Comparison of ENCODE assay signal across 26 cellular contexts in the genomic region with DNA sequence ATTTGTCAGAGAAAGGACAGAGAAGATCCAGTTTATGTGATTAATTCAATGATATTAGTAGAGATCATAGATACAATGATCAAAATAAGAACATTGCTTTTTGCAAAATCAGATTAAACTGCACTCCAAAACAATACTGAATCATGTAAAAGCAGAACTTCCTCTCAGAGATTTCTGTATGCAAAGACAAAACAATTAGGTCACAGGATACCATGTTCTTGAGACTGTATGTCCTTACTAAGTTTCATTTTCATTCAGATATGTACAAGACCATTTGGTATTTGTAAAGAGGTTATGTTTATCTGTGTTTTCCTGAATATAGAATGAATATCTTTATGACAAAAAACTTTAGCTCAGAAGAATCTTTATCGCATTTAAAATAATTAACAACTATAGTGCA.
DNase-seq lines count a peak whose midpoint lies in the region; ATAC-seq, FAIRE-seq and TF ChIP-seq lines count a peak whose summit lies in the region.
"Had no signal": no experiment of that assay in that cellular context is flagged by ENCODE, and none has a peak within 500 bp of the region (broad histone marks: within the 10 kb centered on the region; RNA-seq: fewer than 3 reads in every experiment).

No MANE protein-coding gene starts in this region.

- TF ChIP-seq CTCF in GM12865 (IDR thresholded peaks at IDR 0.05; ENCODE audit: insufficient read depth, low read depth, low read length, missing control alignments) = no peak
- TF ChIP-seq CTCF in GM12878 (IDR thresholded peaks at IDR 0.05 in 2 of 3, conservative IDR thresholded peaks at IDR 0.05 in 1 of 3; ENCODE audit: control insufficient read depth in 2 of 3, extremely low read depth in 1 of 3, insufficient read depth in 1 of 3, low read depth in 3 of 3, low read length in 3 of 3) = no peak
- no peak for TF ChIP-seq CTCF in progenitor cell of endocrine pancreas (IDR thresholded peaks at IDR 0.05; ENCODE audit: unreplicated experiment)

- peaks cover 15% of the 10 kb centered on the region for H3K4me1 Mint-ChIP-seq in progenitor cell of endocrine pancreas (ENCODE audit: low read depth)
- H3K4me1 Mint-ChIP-seq: CD14-positive monocyte; CD8-positive, alpha-beta memory T cell had no signal

- CTCF ChIA-PET in GM12878 (lab: Yijun Ruan, JAX) = interaction anchor here (1.2 to 3.9 kb wide), 4 partner anchors 8 to 86 kb away, joined by 3 to 14 read pairs (median 6); no protein-coding TSS in a partner anchor

- H3K9ac ChIP-seq in GM12878 (ENCODE audit: control insufficient read depth, insufficient read depth, low read length) = no peak overlapping the region

- H4K20me1 ChIP-seq in GM12878 (ENCODE audit: control insufficient read depth, insufficient read depth) = no peaks in the 10 kb centered on the region

- peaks cover 0 to 1% of the 10 kb centered on the region in 2 experiments; a peak in 1 of 4 replicates for H3K36me3 ChIP-seq in GM12878 (ENCODE audit: control insufficient read depth in 2 of 2, insufficient read depth in 2 of 2, low read length in 1 of 2)
- H3K36me3 ChIP-seq: BE2C, MG63, Peyer's patch had no signal

- H3K4me3 ChIP-seq in GM12865 (ENCODE audit: low read depth, low read length) (no peak overlapping the region), GM12878 (no peak overlapping the region)
- H3K4me3 ChIP-seq: MG63, Peyer's patch had no signal

- RAD21 ChIA-PET in GM12878 (lab: Charles Lee; ENCODE audit: unreplicated experiment) = interaction anchor here (0.9 to 6.0 kb wide), 10 partner anchors 8 to 92 kb away, joined by 3 to 25 read pairs (median 5); no protein-coding TSS in a partner anchor

- H3K27me3 Mint-ChIP-seq in progenitor cell of endocrine pancreas = no peaks in the 10 kb centered on the region
- H3K27me3 Mint-ChIP-seq: CD8-positive, alpha-beta memory T cell had no signal

- intact Hi-C loops in GM12878 (cut with micrococcal nuclease; ENCODE audit: unreplicated experiment) = no loop called here

- no peak overlapping the region for H2AFZ ChIP-seq in GM12878 (ENCODE audit: control insufficient read depth, low read depth, low read length)

- no peak for TF ChIP-seq POLR2A in GM12878 (IDR thresholded peaks at IDR 0.05; ENCODE audit: low read depth, low read length)

- 94% methylated on average over 1 of the region's 1 CpG for WGBS in GM12878 (ENCODE audit: insufficient coverage, insufficient replicate concordance, low lambda C conversion rate, missing lambda C conversion rate)

- ATAC-seq in GM19324 (IDR thresholded peaks at IDR 0.05; ENCODE audit: low FRiP score, unreplicated experiment) = peak; percentile 57
- ATAC-seq in HG02885 (IDR thresholded peaks at IDR 0.05; ENCODE audit: poor library complexity, unreplicated experiment) = peak; percentile 75
- peak; percentile 88 for ATAC-seq in GM12878

- in situ Hi-C loops in GM12878 (cut with MboI) = no loop called here

- SMC1A ChIA-PET in GM12878 (lab: Charles Lee; ENCODE audit: uncharacterized antibody, unreplicated experiment) = interaction anchor here (0.8 to 9.2 kb wide), 22 partner anchors 8 to 764 kb away, joined by 3 to 49 read pairs (median 5); no protein-coding TSS in a partner anchor

- H3K27me3 ChIP-seq in GM12878 (replicated peaks in 1 of 2; ENCODE audit: control insufficient read depth in 2 of 2, insufficient read depth in 2 of 2, low read length in 1 of 2) = no peaks in the 10 kb centered on the region
- H3K27me3 ChIP-seq: BE2C, MG63, Peyer's patch had no signal

- POLR2A ChIA-PET in GM12878 (lab: Charles Lee) = interaction anchor here (1.0 to 2.5 kb wide), 10 partner anchors 9 to 99 kb away, joined by 3 to 12 read pairs (median 4); no protein-coding TSS in a partner anchor

- no peaks in the 10 kb centered on the region for H3K9me3 Mint-ChIP-seq in progenitor cell of endocrine pancreas (ENCODE audit: low read depth)

- H3K79me2 ChIP-seq in GM12878 (ENCODE audit: control insufficient read depth, insufficient read depth, low read length) = no peaks in the 10 kb centered on the region

- TF ChIP-seq EP300 in GM12878 (IDR thresholded peaks at IDR 0.05; ENCODE audit: borderline replicate concordance in 1 of 2, control insufficient read depth in 1 of 2, low read depth in 2 of 2, low read length in 2 of 2) = 0 out of 4 replicates have a peak, but pooled peaks of 1 of the 2 experiments have one; percentile 9

- H3K4me2 ChIP-seq in GM12878 (ENCODE audit: control insufficient read depth, insufficient read depth) = no peak overlapping the region

- no peak for TF ChIP-seq RAD21 in GM12878 (IDR thresholded peaks at IDR 0.05; ENCODE audit: insufficient read depth, low read depth, low read length)

- H3K4me3 Mint-ChIP-seq in progenitor cell of endocrine pancreas (ENCODE audit: low read depth) = no peak overlapping the region
- H3K4me3 Mint-ChIP-seq: CD14-positive monocyte; CD8-positive, alpha-beta memory T cell had no signal

- no peaks in the 10 kb centered on the region; the same call in 2 of the 3 replicates for H3K9me3 ChIP-seq in GM12878 (replicated peaks; ENCODE audit: control insufficient read depth, insufficient read depth, low read length)
- H3K9me3 ChIP-seq: BE2C, MG63, Peyer's patch had no signal

- no peaks in the 10 kb centered on the region for H3K4me1 ChIP-seq in GM12878 (ENCODE audit: control insufficient read depth, insufficient read depth, low read length)
- H3K4me1 ChIP-seq: BE2C, Peyer's patch had no signal

- no peak for FAIRE-seq in GM12878 (lab: Jason Lieb, UNC)
- FAIRE-seq: H1 had no signal

- BruUV-seq in GM12878 (replicated peaks; lab: Mats Ljungman, UMichigan) = no TSS peak

- no peaks in the 10 kb centered on the region for H3K36me3 Mint-ChIP-seq in progenitor cell of endocrine pancreas (ENCODE audit: insufficient read depth)
- H3K36me3 Mint-ChIP-seq: CD14-positive monocyte; CD8-positive, alpha-beta memory T cell had no signal

- H3K27ac Mint-ChIP-seq in progenitor cell of endocrine pancreas = no peak overlapping the region
- H3K27ac Mint-ChIP-seq: CD14-positive monocyte; CD8-positive, alpha-beta memory T cell had no signal

- no peak overlapping the region for H3K27ac ChIP-seq in GM12878 (ENCODE audit: control insufficient read depth, insufficient read depth)
- H3K27ac ChIP-seq: Peyer's patch had no signal

- peak; percentile 38 for DNase-seq in GM12865 (ENCODE audit: low read depth)
- DNase-seq in GM12878 (ENCODE audit: low read depth, low spot score) = no peak
- no peak for DNase-seq in NCI-H1417 treated with DMSO at 0.1 percent for 48 hours (lab: John Stamatoyannopoulos, UW)
- no peak for DNase-seq in progenitor cell of endocrine pancreas (ENCODE audit: low spot score, unreplicated experiment)
- DNase-seq in midbrain (lab: John Stamatoyannopoulos, UW) = no peak
- DNase-seq: 8988T; ACHN; BE2C; Calu3; CD8-positive, alpha-beta memory T cell; DND-41; HCEC 1CT; KBM-7; MG63; NCI-H1694 treated with DMSO at 0.1 percent for 48 hours; NCI-H2081; NCI-H2227 treated with DMSO at 0.1 percent for 48 hours; NCI-H526 treated with DMSO at 0.1 percent for 48 hours; OCI-M1; Peyer's patch; SHP77 treated with DMSO at 0.1 percent for 48 hours; T-helper 1 cell had no signal

TF ChIP-seq in GM12878, 131 proteins besides CTCF, POLR2A, EP300 and RAD21:
- TF ChIP-seq EGR1 (IDR thresholded peaks at IDR 0.05; ENCODE audit: borderline replicate concordance in 1 of 2, low read depth in 2 of 2, low read length in 2 of 2) = no peak
- no peak for TF ChIP-seq BACH1 (IDR thresholded peaks at IDR 0.05; ENCODE audit: borderline replicate concordance)
- peak; percentile 81 for TF ChIP-seq ATF7 (IDR thresholded peaks at IDR 0.05; ENCODE audit: low read depth)
- TF ChIP-seq SPI1 (IDR thresholded peaks at IDR 0.05; ENCODE audit: borderline replicate concordance, insufficient read depth, low read depth, low read length) = peak; percentile 22; the same call in 1 of the 2 replicates
- 0 out of 2 replicates have a peak, but pooled peaks have one; percentile 28 for TF ChIP-seq ZNF217 (IDR thresholded peaks at IDR 0.05)
- TF ChIP-seq, protein P1, sequence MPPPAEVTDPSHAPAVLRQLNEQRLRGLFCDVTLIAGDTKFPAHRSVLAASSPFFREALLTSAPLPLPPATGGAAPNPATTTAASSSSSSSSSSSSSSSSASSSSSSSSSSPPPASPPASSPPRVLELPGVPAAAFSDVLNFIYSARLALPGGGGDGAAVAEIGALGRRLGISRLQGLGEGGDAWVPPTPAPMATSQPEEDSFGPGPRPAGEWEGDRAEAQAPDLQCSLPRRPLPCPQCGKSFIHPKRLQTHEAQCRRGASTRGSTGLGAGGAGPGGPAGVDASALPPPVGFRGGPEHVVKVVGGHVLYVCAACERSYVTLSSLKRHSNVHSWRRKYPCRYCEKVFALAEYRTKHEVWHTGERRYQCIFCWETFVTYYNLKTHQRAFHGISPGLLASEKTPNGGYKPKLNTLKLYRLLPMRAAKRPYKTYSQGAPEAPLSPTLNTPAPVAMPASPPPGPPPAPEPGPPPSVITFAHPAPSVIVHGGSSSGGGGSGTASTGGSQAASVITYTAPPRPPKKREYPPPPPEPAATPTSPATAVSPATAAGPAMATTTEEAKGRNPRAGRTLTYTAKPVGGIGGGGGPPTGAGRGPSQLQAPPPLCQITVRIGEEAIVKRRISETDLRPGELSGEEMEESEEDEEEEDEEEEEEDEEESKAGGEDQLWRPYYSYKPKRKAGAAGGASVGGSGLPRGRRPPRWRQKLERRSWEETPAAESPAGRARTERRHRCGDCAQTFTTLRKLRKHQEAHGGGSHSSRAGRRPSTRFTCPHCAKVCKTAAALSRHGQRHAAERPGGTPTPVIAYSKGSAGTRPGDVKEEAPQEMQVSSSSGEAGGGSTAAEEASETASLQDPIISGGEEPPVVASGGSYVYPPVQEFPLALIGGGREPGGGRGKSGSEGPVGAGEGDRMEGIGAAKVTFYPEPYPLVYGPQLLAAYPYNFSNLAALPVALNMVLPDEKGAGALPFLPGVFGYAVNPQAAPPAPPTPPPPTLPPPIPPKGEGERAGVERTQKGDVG (CRISPR knock-in tag; IDR thresholded peaks at IDR 0.05) = no peak
